Comparison of ENCODE assay signal across 21 cellular contexts in the genomic region with DNA sequence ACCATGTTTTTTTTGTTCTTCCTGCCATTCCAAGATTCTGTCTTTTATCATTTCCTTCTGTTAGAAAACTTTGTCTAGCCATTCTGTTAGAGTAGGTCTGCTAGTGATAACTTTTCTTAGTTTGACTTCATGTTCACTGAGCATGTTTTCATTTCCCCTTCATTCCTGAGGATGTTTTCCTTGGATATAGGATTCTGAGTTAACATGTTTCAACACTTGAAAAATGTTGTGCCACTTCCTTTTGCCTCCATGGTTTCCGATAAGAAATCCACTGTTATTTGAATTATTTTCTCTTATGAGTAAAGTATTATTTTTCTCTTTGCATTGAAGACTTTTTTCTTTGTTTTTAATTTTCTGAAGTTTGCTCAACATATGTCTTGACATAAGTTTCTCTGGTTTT.
"Had no signal": no experiment of that assay in that cellular context is flagged by ENCODE, and none has a peak within 500 bp of the region (broad histone marks: within the 10 kb centered on the region; RNA-seq: fewer than 3 reads in every experiment).

No MANE protein-coding gene starts in this region.

- FAIRE-seq: kidney had no signal

- H3K4me1 ChIP-seq: colonic mucosa, left ventricle myocardium inferior, lower lobe of right lung, psoas muscle, sigmoid colon, stomach, thyroid gland, upper lobe of right lung, vagina had no signal

- H3K27ac ChIP-seq: colonic mucosa, left ventricle myocardium inferior, lower lobe of right lung, psoas muscle, sigmoid colon, skin epidermis, stomach, thyroid gland, upper lobe of right lung, vagina had no signal

- H3K4me3 Mint-ChIP-seq: nephron had no signal

- H3K9me3 ChIP-seq: colonic mucosa, lower lobe of right lung, psoas muscle, sigmoid colon, stomach, thyroid gland, upper lobe of right lung, vagina had no signal

- DNase-seq: cerebellar nuclear complex; colonic mucosa; effector CD4-positive, alpha-beta T cell; kidney; left cardiac atrium; left ventricle myocardium inferior; lower lobe of right lung; mesenchymal stem cell; midbrain; occipital lobe; psoas muscle; sigmoid colon; stimulated activated naive CD4-positive, alpha-beta T cell; stomach; substantia nigra; thyroid gland; upper lobe of right lung had no signal

- H3K36me3 ChIP-seq: colonic mucosa, left ventricle myocardium inferior, lower lobe of right lung, sigmoid colon, stomach, thyroid gland, upper lobe of right lung, vagina had no signal

- H3K27me3 ChIP-seq: colonic mucosa, sigmoid colon, thyroid gland, upper lobe of right lung, vagina had no signal

- ATAC-seq: esophagus mucosa, left cardiac atrium, lower lobe of right lung, upper lobe of right lung had no signal

- H3K27ac Mint-ChIP-seq: nephron had no signal

- H3K4me1 Mint-ChIP-seq: nephron had no signal

- H3K4me3 ChIP-seq: colonic mucosa, left ventricle myocardium inferior, lower lobe of right lung, psoas muscle, sigmoid colon, skin epidermis, stomach, thyroid gland, upper lobe of right lung, vagina had no signal
